Comparison of ENCODE assay signal across 29 cellular contexts in the genomic region with DNA sequence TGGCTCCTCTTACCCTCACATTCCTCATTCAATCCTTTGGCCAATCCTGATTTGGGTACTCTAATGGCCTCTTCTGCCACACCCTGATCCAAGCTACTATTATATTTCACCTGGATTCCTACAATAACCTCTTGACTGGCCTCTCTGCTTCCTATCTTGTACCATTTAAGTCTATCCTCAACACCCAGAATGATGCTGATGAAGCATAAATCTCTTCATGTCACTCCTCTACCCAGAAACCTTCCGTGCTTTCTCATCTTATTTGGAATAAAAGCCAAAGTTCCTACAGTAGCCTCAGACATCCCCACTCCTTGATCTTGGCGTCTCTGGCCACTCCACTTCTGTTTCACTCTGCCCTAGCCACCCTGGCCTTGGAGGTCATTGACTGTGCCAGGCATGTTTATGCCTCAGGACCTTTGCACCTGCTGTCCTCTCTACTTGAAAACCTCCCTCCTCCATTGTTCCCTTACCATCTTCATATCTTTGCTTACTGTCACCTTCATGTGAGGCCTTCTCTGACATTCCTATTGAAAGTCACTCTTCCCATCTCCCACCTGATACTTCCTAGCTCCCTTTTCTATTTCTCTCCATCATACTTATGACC. TPM values are rescaled to one million over a fixed set of nuclear protein-coding genes. Genes with fewer than 3 reads are reported as not detected.
"Had no signal": no experiment of that assay in that cellular context is flagged by ENCODE, and none has a peak within 500 bp of the region (broad histone marks: within the 10 kb centered on the region; RNA-seq: fewer than 3 reads in every experiment).

No MANE protein-coding gene starts in this region.

- FAIRE-seq: endometrium, islet of Langerhans, keratinocyte had no signal

- H3K27me3 ChIP-seq: colonic mucosa, gastrocnemius medialis, left lung had no signal

- H3K4me1 Mint-ChIP-seq: naive B cell had no signal

- H3K9me3 ChIP-seq: colonic mucosa, esophagus squamous epithelium, gastrocnemius medialis, lower lobe of right lung, mucosa of descending colon had no signal

- H3K9me3 Mint-ChIP-seq: dendritic cell treated with granulocyte-macrophage colony-stimulating factor and Interleukin-4, amounts not matched to agents 40 ng/mL and 50 ng/mL, for 4 days; endodermal cell had no signal

- H3K27me3 Mint-ChIP-seq: dendritic cell treated with granulocyte-macrophage colony-stimulating factor and Interleukin-4, amounts not matched to agents 40 ng/mL and 50 ng/mL, for 4 days had no signal

- H3K27ac Mint-ChIP-seq: dendritic cell treated with granulocyte-macrophage colony-stimulating factor and Interleukin-4, amounts not matched to agents 40 ng/mL and 50 ng/mL, for 4 days; effector memory CD8-positive, alpha-beta T cell; endodermal cell; mesothelial cell of epicardium; naive B cell had no signal

- H3K4me3 Mint-ChIP-seq: dendritic cell treated with granulocyte-macrophage colony-stimulating factor and Interleukin-4, amounts not matched to agents 40 ng/mL and 50 ng/mL, for 4 days; effector memory CD8-positive, alpha-beta T cell; endodermal cell; mesothelial cell of epicardium; naive B cell had no signal

- H3K36me3 ChIP-seq: colonic mucosa, esophagus squamous epithelium, gastrocnemius medialis, heart right ventricle, left lung, lower lobe of right lung had no signal

- DNase-seq: colonic mucosa; cortex of kidney; effector CD8-positive, alpha-beta T cell; effector memory CD8-positive, alpha-beta T cell; endodermal cell; erythroblast; esophagus squamous epithelium; foreskin fibroblast; foreskin melanocyte; gastrocnemius medialis; glutamatergic neuron; head of caudate nucleus; heart right ventricle; hippocampal formation; left cardiac atrium; left lung; left ventricle myocardium superior; lower lobe of right lung; mesenchymal stem cell; mucosa of descending colon; naive B cell had no signal

- H3K27ac ChIP-seq: colonic mucosa, epithelial cell of prostate, esophagus squamous epithelium, gastrocnemius medialis, heart right ventricle, left lung, lower lobe of right lung had no signal

- H3K4me1 ChIP-seq: colonic mucosa, esophagus squamous epithelium, gastrocnemius medialis, heart right ventricle, left lung, lower lobe of right lung had no signal

- ATAC-seq: effector memory CD8-positive, alpha-beta T cell; esophagus mucosa; gastrocnemius medialis; heart right ventricle; left cardiac atrium; left lung; left ventricle myocardium superior; lower lobe of right lung; mucosa of descending colon had no signal

- H3K36me3 Mint-ChIP-seq: mesothelial cell of epicardium, naive B cell had no signal

- H3K4me3 ChIP-seq: colonic mucosa, esophagus squamous epithelium, gastrocnemius medialis, heart right ventricle, left lung, lower lobe of right lung, mucosa of descending colon had no signal

RNA-seq across cellular contexts. Expression of gene NRXN3, which starts 46.4 kb away (rescaled TPM):
- total RNA-seq: lung microvascular endothelial cell had no signal
